Comparison of ENCODE assay signal across 8 cellular contexts in the genomic region with DNA sequence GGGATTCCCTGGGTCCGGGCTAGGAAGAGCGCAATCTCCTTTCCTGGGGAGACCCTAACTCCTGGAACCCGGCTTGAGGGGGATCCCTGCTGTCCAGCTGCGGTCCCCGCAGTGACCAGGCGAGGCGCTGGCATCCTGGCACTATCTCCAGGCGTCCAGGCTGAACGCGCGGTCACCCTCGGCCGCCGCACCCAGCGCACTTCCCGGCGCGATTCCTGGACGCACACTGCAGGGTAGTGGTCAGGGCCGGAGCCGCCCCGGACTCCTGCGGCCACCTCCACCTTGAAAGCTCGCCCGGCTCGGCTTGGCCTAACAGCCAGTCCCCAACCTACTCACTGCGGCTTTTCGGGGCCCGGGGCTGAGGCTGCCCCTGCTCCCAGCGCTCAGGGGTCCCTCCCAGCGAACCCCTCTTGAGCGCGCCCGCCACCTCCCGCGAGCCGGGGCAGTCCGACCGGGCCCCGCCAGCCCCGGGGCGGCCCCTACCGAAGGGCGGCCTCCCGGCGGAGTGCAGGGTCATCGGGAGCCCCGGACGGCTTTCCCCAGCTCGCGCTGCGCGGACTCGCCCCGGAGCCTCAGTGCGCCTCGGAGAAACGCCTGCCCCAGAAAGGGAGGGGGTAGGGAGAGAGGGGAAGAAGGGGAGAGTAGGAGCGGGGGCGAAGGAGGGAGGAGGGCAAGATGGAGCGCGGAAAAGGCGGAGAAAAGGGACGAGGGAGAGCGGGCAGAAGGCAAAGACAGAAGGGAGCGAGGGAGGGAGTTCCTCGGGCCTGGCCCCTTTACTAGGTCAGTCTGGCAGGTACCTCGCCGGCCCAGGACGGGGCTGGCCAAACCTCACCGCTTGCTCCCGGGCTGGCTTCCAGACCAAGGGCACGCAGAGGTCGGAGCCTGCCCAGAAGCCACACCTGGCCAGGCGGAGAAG. TPM values are rescaled to one million over a fixed set of nuclear protein-coding genes. Genes with fewer than 3 reads are reported as not detected.
DNase-seq lines count a peak whose midpoint lies in the region; ATAC-seq and TF ChIP-seq lines count a peak whose summit lies in the region.

No MANE protein-coding gene starts in this region.

- H3K27ac ChIP-seq in RWPE1 = no peak overlapping the region
- no peak overlapping the region for H3K27ac ChIP-seq in CD8-positive, alpha-beta T cell (ENCODE audit: low read depth, low read length)

- H3K36me3 ChIP-seq in CD8-positive, alpha-beta T cell (ENCODE audit: insufficient read depth, low read length) = no peaks in the 10 kb centered on the region

- ATAC-seq in naive B cell (ENCODE audit: low read depth in 2 of 2) = peak; percentile 42 to 58
- no peak for ATAC-seq in CD8-positive, alpha-beta T cell
- no peak for ATAC-seq in HG02973 (IDR thresholded peaks at IDR 0.05; ENCODE audit: unreplicated experiment)

- H3K27me3 Mint-ChIP-seq in HFFc6 (ENCODE audit: insufficient read depth) (peaks cover 53% of the 10 kb centered on the region), naive B cell (peaks cover 9 to 24% (median 17%) of the 10 kb centered on the region in 3 donors)
- H3K27me3 Mint-ChIP-seq in CD8-positive, alpha-beta T cell (ENCODE audit: low read depth) = peaks cover 35% of the 10 kb centered on the region

- CTCF ChIA-PET in RWPE1 (lab: Yijun Ruan, JAX) = interaction anchor here (0.6 to 1.5 kb wide), 11 partner anchors 9 to 148 kb away, joined by 3 to 6 read pairs (median 3); no protein-coding TSS in a partner anchor
- CTCF ChIA-PET in CD8-positive, alpha-beta T cell (lab: Charles Lee) = interaction anchor here (0.6 kb wide), 1 partner anchor 83 kb away, joined by 3 read pairs; no protein-coding TSS in a partner anchor

- H3K4me1 Mint-ChIP-seq in HFFc6 (ENCODE audit: low read depth) (no peaks in the 10 kb centered on the region), naive B cell (peaks cover 28 to 57% (median 46%) of the 10 kb centered on the region in 3 donors)
- peaks cover 5% of the 10 kb centered on the region for H3K4me1 Mint-ChIP-seq in CD8-positive, alpha-beta T cell (ENCODE audit: low read depth)

- POLR2A ChIA-PET in RWPE1 (lab: Yijun Ruan, JAX; ENCODE audit: low non-redundant PET) = interaction anchor here (0.5 kb wide), 1 partner anchor 867 kb away, joined by 5 read pairs; no protein-coding TSS in a partner anchor
- POLR2A ChIA-PET in CD8-positive, alpha-beta T cell (lab: Charles Lee) = no interaction called here

- peak; percentile 52 for TF ChIP-seq CTCF in GM12864 (IDR thresholded peaks at IDR 0.05; ENCODE audit: low read depth, low read length, missing control alignments)
- TF ChIP-seq CTCF in HFFc6 (IDR thresholded peaks at IDR 0.05) = peak; percentile 62
- peak; percentile 52 for TF ChIP-seq CTCF in RWPE1 (conservative IDR thresholded peaks at IDR 0.05; ENCODE audit: low read depth)
- peak; percentile 41 for TF ChIP-seq CTCF in fibroblast of pulmonary artery (IDR thresholded peaks at IDR 0.05; ENCODE audit: low read length, missing control alignments)
- TF ChIP-seq CTCF in CD8-positive, alpha-beta T cell (IDR thresholded peaks at IDR 0.05) = no peak

- H3K4me3 ChIP-seq in GM12864 (ENCODE audit: low read depth, low read length) = peak overlapping the region; percentile 57
- peak overlapping the region; percentile 43 for H3K4me3 ChIP-seq in fibroblast of pulmonary artery (replicated peaks; ENCODE audit: low read depth, low read length)
- no peak overlapping the region for H3K4me3 ChIP-seq in CD8-positive, alpha-beta T cell (ENCODE audit: low read depth, low read length)

- H3K27me3 ChIP-seq in CD8-positive, alpha-beta T cell (ENCODE audit: insufficient read depth, low read length) = no peaks in the 10 kb centered on the region

- DNase-seq in GM12864 (ENCODE audit: low read depth) (no peak), HFFc6 (peak; percentile 7), RWPE1 (ENCODE audit: low spot score) (peak; percentile 33), fibroblast of pulmonary artery (ENCODE audit: low read depth) (peak; percentile 19), naive B cell (no peak), CD1c-positive myeloid dendritic cell (ENCODE audit: extremely low spot score) (no peak)
- no peak for DNase-seq in CD8-positive, alpha-beta T cell

- H3K4me3 Mint-ChIP-seq in HFFc6 (0 out of 2 replicates have a peak overlapping the region, but pooled peaks have one; percentile 18), naive B cell (peak overlapping the region; percentile 70 to 87 (median 82))
- no peak overlapping the region for H3K4me3 Mint-ChIP-seq in CD8-positive, alpha-beta T cell

- H3K9me3 Mint-ChIP-seq in HFFc6 = no peaks in the 10 kb centered on the region
- H3K9me3 Mint-ChIP-seq in naive B cell = no peaks in the 10 kb centered on the region
- no peaks in the 10 kb centered on the region for H3K9me3 Mint-ChIP-seq in CD8-positive, alpha-beta T cell

- H3K4me1 ChIP-seq in CD8-positive, alpha-beta T cell (ENCODE audit: insufficient read depth, low read length) = no peaks in the 10 kb centered on the region

- no peak overlapping the region for H3K27ac Mint-ChIP-seq in HFFc6
- H3K27ac Mint-ChIP-seq in naive B cell = peak overlapping the region in 2 of 6 donors; percentile 6 to 34
- no peak overlapping the region for H3K27ac Mint-ChIP-seq in CD8-positive, alpha-beta T cell

- intact Hi-C loops in CD8-positive, alpha-beta T cell (cut with DNase I, micrococcal nuclease) = no loop called here

- H3K9me3 ChIP-seq in CD8-positive, alpha-beta T cell (ENCODE audit: low read length) = no peaks in the 10 kb centered on the region

- H3K36me3 Mint-ChIP-seq in HFFc6 (ENCODE audit: low read depth) (no peaks in the 10 kb centered on the region), naive B cell (no peaks in the 10 kb centered on the region)
- no peaks in the 10 kb centered on the region for H3K36me3 Mint-ChIP-seq in CD8-positive, alpha-beta T cell

RNA-seq across cellular contexts. Expression of a gene that starts 1.0 kb away (rescaled TPM):
- total RNA-seq in HFFc6 (2021; fragmentation: NEBNext Ultra II Directional; extraction: Animal tissue kit (Norgen Biotek cat#: 25700)) = not detected
- under 1 TPM in 1 of 6 donors, not detected in 5; 0.77 TPM for polyA plus RNA-seq in naive B cell (ENCODE audit: low read depth in 6 of 6)
- not detected for total RNA-seq in CD8-positive, alpha-beta T cell

RNA-seq across cellular contexts. Expression of a gene that starts 53.8 kb away (rescaled TPM):
- not detected for total RNA-seq in HFFc6 (2021; fragmentation: NEBNext Ultra II Directional; extraction: Animal tissue kit (Norgen Biotek cat#: 25700))
- not detected for polyA plus RNA-seq in naive B cell (ENCODE audit: low read depth in 6 of 6)
- not detected for total RNA-seq in CD8-positive, alpha-beta T cell

Comparison
In these comparisons a context has a peak if more than half of its experiments do, and no peak if none do; other contexts are left out.
1. DNase-seq: peak in HFFc6 (single experiment), RWPE1 (single experiment) and fibroblast of pulmonary artery (single experiment); none in GM12864 (single experiment), naive B cell (single experiment), CD8-positive, alpha-beta T cell (0 of 7) and CD1c-positive myeloid dendritic cell (single experiment).
2. ATAC-seq: peak in naive B cell (2 of 2); none in CD8-positive, alpha-beta T cell (single experiment) and HG02973 (single experiment).